ENCODE assay signal across 24 cellular contexts in the genomic region with DNA sequence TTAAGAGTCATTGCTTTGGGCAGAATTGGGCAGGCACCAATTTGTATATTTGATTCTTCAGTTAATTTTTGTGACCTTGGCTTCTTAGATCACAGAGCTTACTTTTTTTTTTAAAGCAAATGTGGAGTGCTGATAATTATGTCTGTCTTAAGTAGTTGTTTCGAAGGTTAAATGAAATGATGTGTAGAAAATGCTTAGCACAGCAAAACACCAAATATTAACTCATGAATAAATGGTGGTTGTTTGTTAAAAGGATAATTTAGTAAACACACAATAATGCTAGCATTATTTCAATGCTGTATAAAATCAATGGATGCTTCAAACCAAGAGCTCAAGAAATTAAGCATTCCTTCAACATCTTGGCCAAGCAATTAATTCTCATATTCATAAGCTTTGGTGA.
DNase-seq lines count a peak whose midpoint lies in the region; ATAC-seq, FAIRE-seq and TF ChIP-seq lines count a peak whose summit lies in the region.
"Had no signal": no experiment of that assay in that cellular context is flagged by ENCODE, and none has a peak within 500 bp of the region (broad histone marks: within the 10 kb centered on the region; RNA-seq: fewer than 3 reads in every experiment).

No MANE protein-coding gene starts in this region.

- POLR2A ChIA-PET in HepG2 (lab: Yijun Ruan, JAX) (no interaction called here), K562 (lab: Yijun Ruan, JAX) (no interaction called here)

- ATAC-seq in HepG2 (no peak), right lobe of liver (no peak), K562 (no peak), GM21737 (IDR thresholded peaks at IDR 0.05; ENCODE audit: unreplicated experiment) (no peak), left cardiac atrium (no peak)

- H3K4me1 ChIP-seq in HepG2 (ENCODE audit: insufficient read depth, low read length) (no peaks in the 10 kb centered on the region), right lobe of liver (no peaks in the 10 kb centered on the region), Karpas-422 (ENCODE audit: low read length) (peaks cover 20% of the 10 kb centered on the region), K562 (replicated peaks in 1 of 2; ENCODE audit: control insufficient read depth in 2 of 2, insufficient read depth in 2 of 2, low read length in 2 of 2) (no peaks in the 10 kb centered on the region; a peak in 1 of 5 replicates)
- H3K4me1 ChIP-seq: BE2C, BLaER1 had no signal

- H4K20me1 ChIP-seq in HepG2 (ENCODE audit: insufficient read depth, low read length) (no peaks in the 10 kb centered on the region), Karpas-422 (ENCODE audit: insufficient read depth, low read depth, low read length) (no peaks in the 10 kb centered on the region), K562 (replicated peaks; ENCODE audit: control insufficient read depth, insufficient read depth, low read length) (no peaks in the 10 kb centered on the region)
- H4K20me1 ChIP-seq: BLaER1 had no signal

- no peaks in the 10 kb centered on the region for H3K9me1 ChIP-seq in K562 (ENCODE audit: control insufficient read depth, insufficient read depth, low read length)

- H3K9me3 ChIP-seq in HepG2 (ENCODE audit: low read length) (peaks cover 29% of the 10 kb centered on the region), right lobe of liver (peaks cover 0 to 6% (median 0%) of the 10 kb centered on the region in 4 donors), Karpas-422 (ENCODE audit: low read length) (peaks cover 7% of the 10 kb centered on the region), K562 (replicated peaks; ENCODE audit: control insufficient read depth, insufficient read depth, low read depth, low read length) (peaks cover 3% of the 10 kb centered on the region)
- H3K9me3 ChIP-seq: BE2C had no signal

- CTCF ChIA-PET in HepG2 (lab: Yijun Ruan, JAX; ENCODE audit: low intra/inter-chr PET ratio, low total read pairs) (no interaction called here), K562 (lab: Yijun Ruan, JAX; ENCODE audit: low intra/inter-chr PET ratio) (no interaction called here)

- H3K9me2 ChIP-seq in Karpas-422 (replicated peaks; ENCODE audit: insufficient read depth, low read length), result no peaks in the 10 kb centered on the region

- intact Hi-C loops in HepG2 (cut with micrococcal nuclease; ENCODE audit: unreplicated experiment), result no loop called here
- intact Hi-C loops in right lobe of liver (cut with DNase I), result no loop called here
- intact Hi-C loops in K562 (cut with micrococcal nuclease), result no loop called here
- intact Hi-C loops in left cardiac atrium (cut with DNase I), result no loop called here

- DNase-seq in HepG2 (ENCODE audit: low spot score) (no peak), right lobe of liver (no peak), Karpas-422 (no peak), K562 (ENCODE audit: extremely low read depth in 1 of 4, low spot score in 3 of 4) (no peak), left cardiac atrium (no peak)
- DNase-seq in activated naive CD4-positive, alpha-beta T cell (lab: John Stamatoyannopoulos, UW), result no peak
- DNase-seq: ACHN; BE2C; C1 segment of cervical spinal cord; CD4-positive, alpha-beta memory T cell; CD4-positive, CD25-positive, alpha-beta regulatory T cell; CD8-positive, alpha-beta memory T cell; COR-L47; DMS 273 treated with DMSO at 0.1 percent for 48 hours; DMS153; DMS53; DMS79; DND-41; EL; GDM1 had no signal

- H3K36me3 ChIP-seq in HepG2 (replicated peaks in 1 of 2; ENCODE audit: control insufficient read depth in 1 of 2, insufficient read depth in 2 of 2, low read length in 2 of 2) (no peaks in the 10 kb centered on the region), right lobe of liver (no peaks in the 10 kb centered on the region), Karpas-422 (ENCODE audit: insufficient read depth, low read length) (peaks cover 25% of the 10 kb centered on the region), K562 (ENCODE audit: control insufficient read depth, insufficient read depth, low read length) (no peaks in the 10 kb centered on the region)
- H3K36me3 ChIP-seq: BE2C, BLaER1 had no signal

- H3K27ac ChIP-seq in HepG2 (ENCODE audit: extremely low read length, insufficient read depth, low read length) (no peak overlapping the region), right lobe of liver (no peak overlapping the region), Karpas-422 (ENCODE audit: low read length) (0 out of 2 replicates have a peak overlapping the region, but pooled peaks have one; percentile 9), K562 (ENCODE audit: extremely low read depth, low read depth, low read length) (no peak overlapping the region)
- H3K27ac ChIP-seq: 22Rv1, BLaER1 had no signal

- FAIRE-seq in HepG2 (lab: Jason Lieb, UNC), result no peak
- FAIRE-seq in K562 (lab: Jason Lieb, UNC), result no peak
- FAIRE-seq: GM19239 had no signal

- in situ Hi-C loops in HepG2 (cut with HindIII; ENCODE audit: extremely low pct_ligation_motif_present, low pct_unique_long_range_greater_than_20kb) (no loop called here), K562 (cut with MboI) (no loop called here)

- H3K9ac ChIP-seq in HepG2 (ENCODE audit: insufficient read depth, low read depth, low read length), result no peak overlapping the region
- no peak overlapping the region for H3K9ac ChIP-seq in Karpas-422 (ENCODE audit: low read length)
- no peak overlapping the region for H3K9ac ChIP-seq in K562 (ENCODE audit: insufficient read depth in 1 of 2, low read depth in 2 of 2, low read length in 2 of 2)
- H3K9ac ChIP-seq: BLaER1 had no signal

- no peak for TF ChIP-seq EP300 in HepG2 (IDR thresholded peaks at IDR 0.05; ENCODE audit: low read depth in 2 of 2, low read length in 2 of 2)
- TF ChIP-seq EP300 in HepG2 (CRISPR knock-in tag; IDR thresholded peaks at IDR 0.05; ENCODE audit: borderline replicate concordance), result no peak
- no peak for TF ChIP-seq EP300 in K562 (IDR thresholded peaks at IDR 0.05; ENCODE audit: low read length)

- TF ChIP-seq CTCF in HepG2 (CRISPR knock-in tag; IDR thresholded peaks at IDR 0.05), result no peak
- TF ChIP-seq CTCF in right lobe of liver (IDR thresholded peaks at IDR 0.05), result no peak
- no peak for TF ChIP-seq CTCF in K562 (IDR thresholded peaks at IDR 0.05 in 2 of 3, conservative IDR thresholded peaks at IDR 0.05 in 1 of 3; ENCODE audit: insufficient read depth in 2 of 3, low read depth in 1 of 3, low read length in 3 of 3)

- BruUV-seq in HepG2 (replicated peaks; lab: Mats Ljungman, UMichigan) (no TSS peak), K562 (replicated peaks; lab: Mats Ljungman, UMichigan) (no TSS peak)

- no peak overlapping the region for H3K4me2 ChIP-seq in HepG2 (ENCODE audit: low read depth, low read length)
- H3K4me2 ChIP-seq in Karpas-422 (ENCODE audit: low read depth, low read length, poor library complexity, severe bottlenecking), result no peak overlapping the region
- no peak overlapping the region for H3K4me2 ChIP-seq in K562 (ENCODE audit: insufficient read depth, low read length)
- H3K4me2 ChIP-seq: BLaER1 had no signal

- no peak for TF ChIP-seq POLR2A in HepG2 (IDR thresholded peaks at IDR 0.05; ENCODE audit: insufficient read depth in 1 of 2, low read depth in 2 of 2, low read length in 2 of 2)
- TF ChIP-seq POLR2A in right lobe of liver (IDR thresholded peaks at IDR 0.05), result no peak
- TF ChIP-seq POLR2A in K562 (conservative IDR thresholded peaks at IDR 0.05), result no peak

- no peak overlapping the region for H2AFZ ChIP-seq in HepG2 (ENCODE audit: low read length)
- no peak overlapping the region for H2AFZ ChIP-seq in Karpas-422 (ENCODE audit: low read length)
- H2AFZ ChIP-seq in K562 (ENCODE audit: low read depth, low read length), result no peak overlapping the region

- TF ChIP-seq RAD21 in HepG2 (CRISPR knock-in tag; IDR thresholded peaks at IDR 0.05) (no peak), K562 (CRISPR knock-in tag; conservative IDR thresholded peaks at IDR 0.05 in 1 of 2, IDR thresholded peaks at IDR 0.05 in 1 of 2) (no peak)

- H3K79me2 ChIP-seq in HepG2 (ENCODE audit: insufficient read depth, low read length) (no peaks in the 10 kb centered on the region), Karpas-422 (ENCODE audit: low read length) (no peaks in the 10 kb centered on the region), K562 (ENCODE audit: control insufficient read depth, insufficient read depth, low read length) (no peaks in the 10 kb centered on the region)

- H3K27me3 ChIP-seq in HepG2 (ENCODE audit: control insufficient read depth in 1 of 2, insufficient read depth in 2 of 2, low read length in 2 of 2), result no peaks in the 10 kb centered on the region
- no peaks in the 10 kb centered on the region for H3K27me3 ChIP-seq in right lobe of liver
- H3K27me3 ChIP-seq in Karpas-422 (ENCODE audit: low read length), result no peaks in the 10 kb centered on the region
- no peaks in the 10 kb centered on the region for H3K27me3 ChIP-seq in K562 (ENCODE audit: control insufficient read depth in 2 of 2, insufficient read depth in 2 of 2, low read length in 2 of 2)
- H3K27me3 ChIP-seq: BE2C, BLaER1 had no signal

- WGBS in HepG2 (ENCODE audit: low lambda C conversion rate), result 0% methylated on average over 1 of the region's 1 CpG
- 48% methylated on average over 1 of the region's 1 CpG for WGBS in right lobe of liver (ENCODE audit: insufficient coverage, low coverage, low lambda C conversion rate, missing lambda C conversion rate)
- 11% methylated on average over 1 of the region's 1 CpG for WGBS in K562 (ENCODE audit: insufficient coverage, low coverage, missing lambda C conversion rate)

- no peak overlapping the region for H3K4me3 ChIP-seq in HepG2 (replicated peaks in 1 of 3; ENCODE audit: insufficient read depth in 1 of 3, low read depth in 2 of 3, low read length in 3 of 3)
- H3K4me3 ChIP-seq in right lobe of liver, result no peak overlapping the region
- H3K4me3 ChIP-seq in Karpas-422 (ENCODE audit: low read length), result no peak overlapping the region
- no peak overlapping the region for H3K4me3 ChIP-seq in K562
- H3K4me3 ChIP-seq: BLaER1 had no signal

TF ChIP-seq in HepG2, 621 proteins besides CTCF, POLR2A, EP300 and RAD21:
- TF ChIP-seq MED13 (CRISPR knock-in tag; IDR thresholded peaks at IDR 0.05) (no peak), MAFK (conservative IDR thresholded peaks at IDR 0.05 in 1 of 2, IDR thresholded peaks at IDR 0.05 in 1 of 2; ENCODE audit: low read length in 2 of 2) (peak; percentile 94 to 98), MAFF (IDR thresholded peaks at IDR 0.05; ENCODE audit: low read depth, low read length) (peak; percentile 94)
TF ChIP-seq in HepG2: peak in this region for 2.

TF ChIP-seq in K562, 482 proteins besides CTCF, POLR2A, EP300 and RAD21 (continues in another document):
- TF ChIP-seq ZKSCAN1 (IDR thresholded peaks at IDR 0.05; ENCODE audit: low read depth, low read length), result no peak
- TF ChIP-seq C11orf30 (IDR thresholded peaks at IDR 0.05; ENCODE audit: low read depth), result peak; percentile 60; the same call in 1 of the 2 replicates
- peak; percentile 90 for TF ChIP-seq MAFK (IDR thresholded peaks at IDR 0.05; ENCODE audit: low read length)
- peak; percentile 89 for TF ChIP-seq MAFF (IDR thresholded peaks at IDR 0.05; ENCODE audit: low read length)
- no peak for TF ChIP-seq MCM3 (IDR thresholded peaks at IDR 0.05)

Comparison
In these comparisons a context has a peak if more than half of its experiments do, and no peak if none do; other contexts are left out.
1. Of the 241 proteins assayed by ChIP-seq in both HepG2 and K562: peak only in HepG2: none; only in K562: MAFG; in both: MAFF and MAFK; in neither: 238.